In genomic region chr3:54374214-54374855, GRCh38 we compare ENCODE assay signal across 9 cellular contexts.
DNase-seq lines count a peak whose midpoint lies in the region; ATAC-seq and TF ChIP-seq lines count a peak whose summit lies in the region.
"Had no signal": no experiment of that assay in that cellular context is flagged by ENCODE, and none has a peak within 500 bp of the region (broad histone marks: within the 10 kb centered on the region; RNA-seq: fewer than 3 reads in every experiment).

No MANE protein-coding gene starts in this region.

- no peaks in the 10 kb centered on the region for H3K4me1 Mint-ChIP-seq in Calu3 (ENCODE audit: low read depth, unreplicated experiment)
- H3K4me1 Mint-ChIP-seq in H9, result no peaks in the 10 kb centered on the region
- no peaks in the 10 kb centered on the region for H3K4me1 Mint-ChIP-seq in activated naive CD8-positive, alpha-beta T cell treated with anti-CD3 and anti-CD28 coated beads, Interleukin-2, amount 50 U/mL, for 24 hours

- H3K36me3 ChIP-seq in liver (ENCODE audit: control insufficient read depth in 4 of 4, insufficient read depth in 3 of 4, low read depth in 1 of 4, low read length in 3 of 4), result no peaks in the 10 kb centered on the region

- peak; percentile 90 for TF ChIP-seq RAD21 in liver (IDR thresholded peaks at IDR 0.05)

- H3K56ac ChIP-seq in H9 (ENCODE audit: insufficient read length, low read depth, low read length), result no peak overlapping the region

- H3K4me2 ChIP-seq in H9 (ENCODE audit: insufficient read depth, insufficient read length, low read length), result no peak overlapping the region

- no peak overlapping the region for H2BK120ac ChIP-seq in H9 (ENCODE audit: low read depth, low read length, poor library complexity, severe bottlenecking)

- H3K27ac ChIP-seq in H9 (ENCODE audit: insufficient read length, low read depth, low read length), result no peak overlapping the region
- H3K27ac ChIP-seq in liver (ENCODE audit: low read depth in 1 of 2, low read length in 2 of 2), result no peak overlapping the region

- H3K18ac ChIP-seq in H9 (ENCODE audit: insufficient read length, low read depth, low read length), result no peak overlapping the region

- H3K9ac ChIP-seq in H9 (ENCODE audit: extremely low read depth, insufficient read length, low read length) (no peak overlapping the region), liver (ENCODE audit: low read depth in 1 of 2, low read length in 2 of 2) (no peak overlapping the region)

- H3K14ac ChIP-seq in H9 (ENCODE audit: insufficient read depth, low read length), result no peak overlapping the region

- H3K4me1 ChIP-seq in H9 (ENCODE audit: insufficient read depth, low read length) (no peaks in the 10 kb centered on the region), liver (ENCODE audit: control insufficient read depth in 4 of 4, insufficient read depth in 4 of 4, low read length in 3 of 4) (no peaks in the 10 kb centered on the region)

- CTCF ChIA-PET in Calu3 (lab: Charles Lee), result interaction anchor here (0.8 to 1.3 kb wide), 6 partner anchors 9 to 438 kb away, joined by 3 to 26 read pairs (median 4); no protein-coding TSS in a partner anchor

- DNase-seq in Calu3 (peak; percentile 52), H9 (peak; percentile 52), NOMO-1 (lab: John Stamatoyannopoulos, UW; ENCODE audit: unreplicated experiment in 2 of 2) (no peak)
- DNase-seq in activated naive CD8-positive, alpha-beta T cell treated with anti-CD3 and anti-CD28 coated beads, Interleukin-2, amount 50 U/mL, for 24 hours, result peak; percentile 4
- no peak for DNase-seq in activated CD8-positive, alpha-beta memory T cell treated with anti-CD3 and anti-CD28 coated beads for 24 hours
- DNase-seq: stimulated activated CD4-positive, alpha-beta T cell treated with anti-CD3 and anti-CD28 coated beads, Interleukin-4, amount 100 ng/mL, for 4 hours had no signal

- no peak overlapping the region for H2BK5ac ChIP-seq in H9 (ENCODE audit: insufficient read length, low read length)

- H3K9me3 Mint-ChIP-seq in Calu3 (ENCODE audit: low read depth, unreplicated experiment) (no peaks in the 10 kb centered on the region), H9 (no peaks in the 10 kb centered on the region)
- no peaks in the 10 kb centered on the region for H3K9me3 Mint-ChIP-seq in activated naive CD8-positive, alpha-beta T cell treated with anti-CD3 and anti-CD28 coated beads, Interleukin-2, amount 50 U/mL, for 24 hours

- H3T11ph ChIP-seq in H9 (ENCODE audit: low read length), result no peak overlapping the region

- no peak overlapping the region for H3K4me3 Mint-ChIP-seq in Calu3 (ENCODE audit: low read depth, unreplicated experiment)
- no peak overlapping the region for H3K4me3 Mint-ChIP-seq in H9
- H3K4me3 Mint-ChIP-seq in activated naive CD8-positive, alpha-beta T cell treated with anti-CD3 and anti-CD28 coated beads, Interleukin-2, amount 50 U/mL, for 24 hours, result no peak overlapping the region

- no peak overlapping the region for H2AK5ac ChIP-seq in H9 (ENCODE audit: insufficient read length, low read length)

- H2AFZ ChIP-seq in H9 (ENCODE audit: low read length), result no peak overlapping the region

- H2BK20ac ChIP-seq in H9 (ENCODE audit: low read depth, low read length, poor library complexity, severe bottlenecking), result no peak overlapping the region

- WGBS in H9 (ENCODE audit: extremely low coverage, insufficient read length, low lambda C conversion rate), result no CpG with 5 or more reads among the region's 8 CpGs
- WGBS in liver, result 72% methylated on average over 8 of the region's 8 CpGs

- H3K36me3 Mint-ChIP-seq in Calu3 (ENCODE audit: insufficient read depth, unreplicated experiment), result no peaks in the 10 kb centered on the region
- H3K36me3 Mint-ChIP-seq in H9 (ENCODE audit: insufficient read depth in 1 of 3, low read depth in 3 of 3), result no peaks in the 10 kb centered on the region
- no peaks in the 10 kb centered on the region for H3K36me3 Mint-ChIP-seq in activated naive CD8-positive, alpha-beta T cell treated with anti-CD3 and anti-CD28 coated beads, Interleukin-2, amount 50 U/mL, for 24 hours (ENCODE audit: low read depth)

- no peak for ATAC-seq in activated naive CD8-positive, alpha-beta T cell treated with anti-CD3 and anti-CD28 coated beads, Interleukin-2, amount 50 U/mL, for 24 hours
- ATAC-seq in HG02678 (IDR thresholded peaks at IDR 0.05; ENCODE audit: unreplicated experiment) (no peak), GM19397 (IDR thresholded peaks at IDR 0.05; ENCODE audit: unreplicated experiment) (no peak)

- no peaks in the 10 kb centered on the region for H3K23me2 ChIP-seq in H9 (ENCODE audit: insufficient read length, low read depth, low read length, poor library complexity, severe bottlenecking)

- no peaks in the 10 kb centered on the region for H3K79me2 ChIP-seq in H9 (ENCODE audit: insufficient read depth, low read length)

- no peaks in the 10 kb centered on the region for H3K79me1 ChIP-seq in H9 (ENCODE audit: insufficient read depth, low read depth, low read length, poor library complexity, severe bottlenecking)

- intact Hi-C loops in Calu3 (cut with micrococcal nuclease; ENCODE audit: unreplicated experiment), result loop anchor here (1.0 to 10.0 kb wide), 3 partner anchors 130 to 436 kb away; no protein-coding TSS in a partner anchor

- BruUV-seq in Calu3 (replicated peaks; lab: Mats Ljungman, UMichigan), result no TSS peak

- H2BK15ac ChIP-seq in H9 (ENCODE audit: low read depth, low read length), result no peak overlapping the region

- no peak overlapping the region for H4K91ac ChIP-seq in H9 (ENCODE audit: insufficient read length, low read depth, low read length)

- no peak overlapping the region for H4K8ac ChIP-seq in H9 (replicated peaks; ENCODE audit: insufficient read length, low read depth, low read length)

- no peak overlapping the region for H3K4me3 ChIP-seq in liver (ENCODE audit: low read depth in 1 of 3, low read length in 3 of 3)

- H3K27me3 ChIP-seq in H9 (ENCODE audit: insufficient read depth, low read length), result no peaks in the 10 kb centered on the region
- peaks cover 0 to 2% (median 0%) of the 10 kb centered on the region in 4 donors for H3K27me3 ChIP-seq in liver (ENCODE audit: control insufficient read depth in 4 of 4, insufficient read depth in 4 of 4, low read length in 3 of 4)

- H3K9me3 ChIP-seq in H9 (ENCODE audit: control insufficient read depth, low read depth, low read length) (no peaks in the 10 kb centered on the region), liver (ENCODE audit: control insufficient read depth in 4 of 4, low read length in 3 of 4) (no peaks in the 10 kb centered on the region)

- H2BK12ac ChIP-seq in H9 (ENCODE audit: insufficient read length, low read depth, low read length), result no peak overlapping the region

- H3K27me3 Mint-ChIP-seq in Calu3 (ENCODE audit: unreplicated experiment) (peaks cover 51% of the 10 kb centered on the region), H9 (ENCODE audit: low read depth) (no peaks in the 10 kb centered on the region; the same call in 1 of the 2 replicates)
- H3K27me3 Mint-ChIP-seq in activated naive CD8-positive, alpha-beta T cell treated with anti-CD3 and anti-CD28 coated beads, Interleukin-2, amount 50 U/mL, for 24 hours, result peaks cover 2% of the 10 kb centered on the region

- no peak for TF ChIP-seq CTCF in Calu3 (IDR thresholded peaks at IDR 0.05; ENCODE audit: unreplicated experiment)
- TF ChIP-seq CTCF in H9 (conservative IDR thresholded peaks at IDR 0.05), result peak; percentile 77
- peak; percentile 74 for TF ChIP-seq CTCF in liver (IDR thresholded peaks at IDR 0.05; ENCODE audit: low read depth, low read length, missing input control)

- no peak overlapping the region for H4K5ac ChIP-seq in H9 (ENCODE audit: insufficient read length, low read depth, low read length)

- H3K4ac ChIP-seq in H9 (ENCODE audit: low read depth, low read length), result no peak overlapping the region

- no peaks in the 10 kb centered on the region for H4K20me1 ChIP-seq in H9 (ENCODE audit: control insufficient read depth, insufficient read depth, insufficient read length)

- no peak overlapping the region for H3K23ac ChIP-seq in H9 (ENCODE audit: insufficient read length, low read depth, low read length)

- H3K27ac Mint-ChIP-seq in Calu3 (ENCODE audit: unreplicated experiment) (no peak overlapping the region), H9 (no peak overlapping the region)
- no peak overlapping the region for H3K27ac Mint-ChIP-seq in activated naive CD8-positive, alpha-beta T cell treated with anti-CD3 and anti-CD28 coated beads, Interleukin-2, amount 50 U/mL, for 24 hours

TF ChIP-seq in liver, 16 proteins besides CTCF, POLR2A, EP300 and RAD21:
- TF ChIP-seq RXRA (IDR thresholded peaks at IDR 0.05), result no peak

Comparison
In these comparisons a context has a peak if more than half of its experiments do, and no peak if none do; other contexts are left out.
1. DNase-seq: peak in Calu3 (single experiment), H9 (single experiment) and activated naive CD8-positive, alpha-beta T cell treated with anti-CD3 and anti-CD28 coated beads, Interleukin-2, amount 50 U/mL, for 24 hours (single experiment); none in NOMO-1 (0 of 2) and activated CD8-positive, alpha-beta memory T cell treated with anti-CD3 and anti-CD28 coated beads for 24 hours (single experiment).